1 cellular context compared by ENCODE assay signal in the genomic region with DNA sequence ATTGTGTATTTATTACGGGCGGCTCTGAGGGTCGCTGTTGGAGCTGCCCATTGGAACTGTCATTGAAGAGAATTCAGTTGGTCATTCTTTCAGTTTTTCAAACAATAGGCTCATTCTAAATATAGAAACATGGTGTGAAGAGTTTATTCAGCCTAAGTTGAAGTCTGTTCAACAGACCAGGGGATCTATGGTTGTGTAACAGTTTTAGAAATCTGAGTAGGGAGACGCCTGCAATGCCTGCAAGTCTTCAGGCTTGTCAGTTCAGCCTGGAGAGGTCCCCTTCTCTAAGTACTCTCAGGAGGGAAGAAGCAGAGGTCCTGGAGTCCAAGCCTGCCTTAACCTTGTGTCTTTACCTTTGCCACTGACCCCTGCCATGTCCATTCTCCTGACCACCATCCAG.
TF ChIP-seq lines count a peak whose summit lies in the region.

No MANE protein-coding gene starts in this region.

TF ChIP-seq in HepG2, 621 proteins besides CTCF, POLR2A, EP300 and RAD21:
- TF ChIP-seq HOXD1 (CRISPR knock-in tag; IDR thresholded peaks at IDR 0.05) (no peak), DMAP1 (CRISPR knock-in tag; IDR thresholded peaks at IDR 0.05) (no peak), JUNB (CRISPR knock-in tag; IDR thresholded peaks at IDR 0.05; ENCODE audit: borderline replicate concordance) (no peak), SOX5 (CRISPR knock-in tag; IDR thresholded peaks at IDR 0.05; ENCODE audit: borderline replicate concordance) (peak; percentile 15; the same call in 1 of the 2 replicates), MEF2D (CRISPR knock-in tag; IDR thresholded peaks at IDR 0.05) (0 out of 2 replicates have a peak, but pooled peaks have one; percentile 26), CCAR2 (optimal IDR thresholded peaks at IDR 0.05; ENCODE audit: low read depth, low read length) (no peak), SOX13 (IDR thresholded peaks at IDR 0.05) (no peak), SOX13 (CRISPR knock-in tag; conservative IDR thresholded peaks at IDR 0.05 in 1 of 2, IDR thresholded peaks at IDR 0.05 in 1 of 2) (peak in 1 of 2 experiments; percentile 34; a peak in 1 of 4 replicates), SRSF4 (IDR thresholded peaks at IDR 0.05; ENCODE audit: low read depth, low read length, poor library complexity, severe bottlenecking) (no peak), RELA (CRISPR knock-in tag; IDR thresholded peaks at IDR 0.05) (no peak), CEBPB (IDR thresholded peaks at IDR 0.05; ENCODE audit: borderline replicate concordance, low read depth, low read length) (0 out of 2 replicates have a peak, but pooled peaks have one; percentile 29)
- TF ChIP-seq, protein P1, sequence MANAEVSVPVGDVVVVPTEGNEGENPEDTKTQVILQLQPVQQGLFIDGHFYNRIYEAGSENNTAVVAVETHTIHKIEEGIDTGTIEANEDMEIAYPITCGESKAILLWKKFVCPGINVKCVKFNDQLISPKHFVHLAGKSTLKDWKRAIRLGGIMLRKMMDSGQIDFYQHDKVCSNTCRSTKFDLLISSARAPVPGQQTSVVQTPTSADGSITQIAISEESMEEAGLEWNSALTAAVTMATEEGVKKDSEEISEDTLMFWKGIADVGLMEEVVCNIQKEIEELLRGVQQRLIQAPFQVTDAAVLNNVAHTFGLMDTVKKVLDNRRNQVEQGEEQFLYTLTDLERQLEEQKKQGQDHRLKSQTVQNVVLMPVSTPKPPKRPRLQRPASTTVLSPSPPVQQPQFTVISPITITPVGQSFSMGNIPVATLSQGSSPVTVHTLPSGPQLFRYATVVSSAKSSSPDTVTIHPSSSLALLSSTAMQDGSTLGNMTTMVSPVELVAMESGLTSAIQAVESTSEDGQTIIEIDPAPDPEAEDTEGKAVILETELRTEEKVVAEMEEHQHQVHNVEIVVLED (CRISPR knock-in tag; IDR thresholded peaks at IDR 0.05; ENCODE audit: borderline replicate concordance), result no peak
- TF ChIP-seq, protein P2, sequence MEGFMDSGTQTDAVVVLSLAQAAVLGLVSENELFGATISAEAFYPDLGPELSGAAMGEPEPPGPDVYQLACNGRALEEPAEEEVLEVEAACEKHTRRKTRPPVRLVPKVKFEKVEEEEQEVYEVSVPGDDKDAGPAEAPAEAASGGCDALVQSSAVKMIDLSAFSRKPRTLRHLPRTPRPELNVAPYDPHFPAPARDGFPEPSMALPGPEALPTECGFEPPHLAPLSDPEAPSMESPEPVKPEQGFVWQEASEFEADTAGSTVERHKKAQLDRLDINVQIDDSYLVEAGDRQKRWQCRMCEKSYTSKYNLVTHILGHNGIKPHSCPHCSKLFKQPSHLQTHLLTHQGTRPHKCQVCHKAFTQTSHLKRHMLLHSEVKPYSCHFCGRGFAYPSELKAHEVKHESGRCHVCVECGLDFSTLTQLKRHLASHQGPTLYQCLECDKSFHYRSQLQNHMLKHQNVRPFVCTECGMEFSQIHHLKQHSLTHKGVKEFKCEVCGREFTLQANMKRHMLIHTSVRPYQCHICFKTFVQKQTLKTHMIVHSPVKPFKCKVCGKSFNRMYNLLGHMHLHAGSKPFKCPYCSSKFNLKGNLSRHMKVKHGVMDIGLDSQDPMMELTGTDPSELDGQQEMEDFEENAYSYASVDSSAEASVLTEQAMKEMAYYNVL (CRISPR knock-in tag; IDR thresholded peaks at IDR 0.05; ENCODE audit: borderline replicate concordance), result no peak
- TF ChIP-seq, protein P3, sequence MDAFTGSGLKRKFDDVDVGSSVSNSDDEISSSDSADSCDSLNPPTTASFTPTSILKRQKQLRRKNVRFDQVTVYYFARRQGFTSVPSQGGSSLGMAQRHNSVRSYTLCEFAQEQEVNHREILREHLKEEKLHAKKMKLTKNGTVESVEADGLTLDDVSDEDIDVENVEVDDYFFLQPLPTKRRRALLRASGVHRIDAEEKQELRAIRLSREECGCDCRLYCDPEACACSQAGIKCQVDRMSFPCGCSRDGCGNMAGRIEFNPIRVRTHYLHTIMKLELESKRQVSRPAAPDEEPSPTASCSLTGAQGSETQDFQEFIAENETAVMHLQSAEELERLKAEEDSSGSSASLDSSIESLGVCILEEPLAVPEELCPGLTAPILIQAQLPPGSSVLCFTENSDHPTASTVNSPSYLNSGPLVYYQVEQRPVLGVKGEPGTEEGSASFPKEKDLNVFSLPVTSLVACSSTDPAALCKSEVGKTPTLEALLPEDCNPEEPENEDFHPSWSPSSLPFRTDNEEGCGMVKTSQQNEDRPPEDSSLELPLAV (CRISPR knock-in tag; conservative IDR thresholded peaks at IDR 0.05; ENCODE audit: low read depth), result no peak
- TF ChIP-seq, protein P4, sequence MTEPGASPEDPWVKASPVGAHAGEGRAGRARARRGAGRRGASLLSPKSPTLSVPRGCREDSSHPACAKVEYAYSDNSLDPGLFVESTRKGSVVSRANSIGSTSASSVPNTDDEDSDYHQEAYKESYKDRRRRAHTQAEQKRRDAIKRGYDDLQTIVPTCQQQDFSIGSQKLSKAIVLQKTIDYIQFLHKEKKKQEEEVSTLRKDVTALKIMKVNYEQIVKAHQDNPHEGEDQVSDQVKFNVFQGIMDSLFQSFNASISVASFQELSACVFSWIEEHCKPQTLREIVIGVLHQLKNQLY (CRISPR knock-in tag; IDR thresholded peaks at IDR 0.05), result no peak
TF ChIP-seq in HepG2: peak in this region for 4.
